19 cellular contexts compared by ENCODE assay signal in the genomic region with DNA sequence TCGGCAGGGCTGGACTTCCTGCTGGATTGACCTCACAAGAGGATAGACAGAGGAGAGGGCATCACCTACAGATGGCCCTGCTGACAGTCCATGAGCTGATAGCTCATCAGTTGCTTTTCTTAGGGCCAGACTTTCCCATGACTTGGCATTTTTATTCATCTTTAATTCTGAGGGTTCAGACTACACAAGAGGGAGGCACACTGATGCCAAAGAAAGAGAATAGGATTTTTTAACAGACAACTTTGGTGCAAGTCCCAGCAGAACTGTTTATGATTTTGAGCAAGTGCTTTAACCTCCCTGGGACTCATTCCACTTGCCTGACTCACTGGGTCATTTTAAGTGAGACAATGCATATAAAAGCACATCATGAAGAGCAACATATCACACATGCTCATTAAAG.
DNase-seq lines count a peak whose midpoint lies in the region; ATAC-seq and TF ChIP-seq lines count a peak whose summit lies in the region.
"Had no signal": no experiment of that assay in that cellular context is flagged by ENCODE, and none has a peak within 500 bp of the region (broad histone marks: within the 10 kb centered on the region; RNA-seq: fewer than 3 reads in every experiment).

No MANE protein-coding gene starts in this region.

- no peaks in the 10 kb centered on the region for H3K9me3 ChIP-seq in gastrocnemius medialis
- H3K9me3 ChIP-seq: uterus had no signal

- intact Hi-C loops in gastrocnemius medialis (cut with DNase I; ENCODE audit: low total_unique reads), result no loop called here

- no peaks in the 10 kb centered on the region for H3K4me1 ChIP-seq in gastrocnemius medialis
- H3K4me1 ChIP-seq: uterus had no signal

- in situ Hi-C loops in gastrocnemius medialis (cut with MboI; ENCODE audit: low sequenced_read_pairs in 4 of 4), result no loop called here

- H3K27ac ChIP-seq in skin epidermis, result peak overlapping the region in 11 of 21 experiments; percentile 47 to 79 (median 60)
- H3K27ac ChIP-seq in gastrocnemius medialis, result no peak overlapping the region
- H3K27ac ChIP-seq: hepatocyte, uterus had no signal

- no peaks in the 10 kb centered on the region for H3K27me3 ChIP-seq in gastrocnemius medialis
- H3K27me3 ChIP-seq: hepatocyte, uterus had no signal

- ATAC-seq in HG02870 (IDR thresholded peaks at IDR 0.05; ENCODE audit: unreplicated experiment) (no peak), gastrocnemius medialis (no peak)
- ATAC-seq: left ventricle myocardium superior; stimulated activated memory B cell treated with anti-CD40 and anti-IgM and Interleukin-4, amounts not matched to agents 10 μg/mL and 1 μg/mL and 100 μg/mL, for 72 hours had no signal

- no peaks in the 10 kb centered on the region for H3K36me3 ChIP-seq in gastrocnemius medialis
- H3K36me3 ChIP-seq: uterus had no signal

- TF ChIP-seq POLR2A in gastrocnemius medialis (IDR thresholded peaks at IDR 0.05), result no peak

- H3K4me3 ChIP-seq in fibroblast of pulmonary artery (replicated peaks; ENCODE audit: low read depth, low read length) (no peak overlapping the region), skin epidermis (no peak overlapping the region), gastrocnemius medialis (no peak overlapping the region)
- H3K4me3 ChIP-seq: hepatocyte, uterus had no signal

- DNase-seq in EH (ENCODE audit: low read depth) (peak; percentile 88), RPMI7951 (ENCODE audit: low read depth) (peak; percentile 37), fibroblast of pulmonary artery (ENCODE audit: low read depth) (peak; percentile 13), NCI-H2029 treated with DMSO at 0.1 percent for 48 hours (lab: John Stamatoyannopoulos, UW) (no peak), gastrocnemius medialis (no peak)
- DNase-seq in stimulated activated CD4-positive, alpha-beta T cell treated with anti-CD3 and anti-CD28 coated beads, Interleukin-1b, Interleukin-23, amount 100 ng/mL, for 48 hours, result no peak
- DNase-seq: activated CD4-positive, alpha-beta memory T cell treated with anti-CD3 and anti-CD28 coated beads, Interleukin-2, amount 10 ng/mL, durations not matched to agents 7 days and 5 days; effector CD8-positive, alpha-beta T cell; H7; left ventricle myocardium superior; naive B cell; NCI-H2107; NCI-H82; SHP77; uterus had no signal

- no peak for TF ChIP-seq CTCF in fibroblast of pulmonary artery (IDR thresholded peaks at IDR 0.05; ENCODE audit: low read length, missing control alignments)
- TF ChIP-seq CTCF in gastrocnemius medialis (IDR thresholded peaks at IDR 0.05 in 4 of 5, conservative IDR thresholded peaks at IDR 0.05 in 1 of 5), result no peak

Comparison
In these comparisons a context has a peak if more than half of its experiments do, and no peak if none do; other contexts are left out.
1. DNase-seq: peak in EH (single experiment), RPMI7951 (single experiment) and fibroblast of pulmonary artery (single experiment); none in NCI-H2029 treated with DMSO at 0.1 percent for 48 hours (single experiment), stimulated activated CD4-positive, alpha-beta T cell treated with anti-CD3 and anti-CD28 coated beads, Interleukin-1b, Interleukin-23, amount 100 ng/mL, for 48 hours (single experiment) and gastrocnemius medialis (0 of 2).
2. H3K27ac ChIP-seq: peak in skin epidermis (11 of 21); none in gastrocnemius medialis (0 of 4).